In genomic region chr15:40763801-40764765, GRCh38 we compare ENCODE assay signal across 8 cellular contexts. TPM values are rescaled to one million over a fixed set of nuclear protein-coding genes. Genes with fewer than 3 reads are reported as not detected.
DNase-seq lines count a peak whose midpoint lies in the region; ATAC-seq and TF ChIP-seq lines count a peak whose summit lies in the region.

TSS of gene GCHFR (plus strand) at chr15:40764068. CDS start at chr15:40764181, 113 bp downstream.

- H3K4me3 ChIP-seq in KMS-11 (IDR thresholded peaks at IDR 0.05; ENCODE audit: insufficient read depth, low read depth, low read length), result no peak within 1 kb of the TSS
- H3K4me3 ChIP-seq in WI38 (ENCODE audit: low read depth, low read length), result peak within 1 kb of the TSS; percentile 60

- H3K79me2 ChIP-seq in KMS-11 (ENCODE audit: insufficient read depth, low read depth), result no peaks in the 10 kb centered on the region

- H3K36me3 ChIP-seq in KMS-11 (ENCODE audit: insufficient read depth), result no peaks in the 10 kb centered on the region

- TF ChIP-seq CTCF in KMS-11 (conservative IDR thresholded peaks at IDR 0.05; ENCODE audit: low read depth, low read length), result peak; percentile 27; the same call in 1 of the 2 replicates
- no peak for TF ChIP-seq CTCF in WI38 (IDR thresholded peaks at IDR 0.05; ENCODE audit: low read depth, low read length)

- peak within 1 kb of the TSS; percentile 42; the same call in 1 of the 2 replicates for H3K9ac ChIP-seq in KMS-11

- DNase-seq in COR-L47 (lab: John Stamatoyannopoulos, UW), result peak; percentile 24
- DNase-seq in cerebellum (ENCODE audit: low spot score), result peak; percentile 85
- DNase-seq in stimulated activated CD4-positive, alpha-beta T cell treated with anti-CD3 and anti-CD28 coated beads, Interleukin-2, amount 100 ng/mL, for 24 hours, result peak; percentile 70 to 75
- no peak for DNase-seq in cerebellar nuclear complex (lab: John Stamatoyannopoulos, UW)

- no peaks in the 10 kb centered on the region for H4K20me1 ChIP-seq in KMS-11 (ENCODE audit: insufficient read depth)

- H3K27ac ChIP-seq in KMS-11 (no peak within 1 kb of the TSS), layer of hippocampus (ENCODE audit: low read depth, low read length) (peak within 1 kb of the TSS; percentile 52)

- H3K27me3 ChIP-seq in KMS-11 (ENCODE audit: insufficient read depth, low read depth), result peaks cover 14% of the 10 kb centered on the region
- no peaks in the 10 kb centered on the region for H3K27me3 ChIP-seq in layer of hippocampus (ENCODE audit: control insufficient read depth, insufficient read depth, low read length)

- peak within 1 kb of the TSS; percentile 86 for H3K4me2 ChIP-seq in KMS-11

- ATAC-seq in GM19455 (IDR thresholded peaks at IDR 0.05; ENCODE audit: unreplicated experiment), result peak; percentile 63

- peaks cover 32% of the 10 kb centered on the region for H3K4me1 ChIP-seq in KMS-11 (ENCODE audit: low read depth, poor library complexity, severe bottlenecking)

- H2AFZ ChIP-seq in KMS-11 (ENCODE audit: low read depth), result peak within 1 kb of the TSS; percentile 81

RNA-seq across cellular contexts. Expression of gene GCHFR, which starts in this region (rescaled TPM):
- 3.4 TPM for total RNA-seq in cerebellum

Comparison
In these comparisons a context has a peak if more than half of its experiments do, and no peak if none do; other contexts are left out.
1. DNase-seq: peak in COR-L47 (single experiment), cerebellum (single experiment) and stimulated activated CD4-positive, alpha-beta T cell treated with anti-CD3 and anti-CD28 coated beads, Interleukin-2, amount 100 ng/mL, for 24 hours (2 of 2); none in cerebellar nuclear complex (0 of 2).